15 cellular contexts compared by ENCODE assay signal in the genomic region with DNA sequence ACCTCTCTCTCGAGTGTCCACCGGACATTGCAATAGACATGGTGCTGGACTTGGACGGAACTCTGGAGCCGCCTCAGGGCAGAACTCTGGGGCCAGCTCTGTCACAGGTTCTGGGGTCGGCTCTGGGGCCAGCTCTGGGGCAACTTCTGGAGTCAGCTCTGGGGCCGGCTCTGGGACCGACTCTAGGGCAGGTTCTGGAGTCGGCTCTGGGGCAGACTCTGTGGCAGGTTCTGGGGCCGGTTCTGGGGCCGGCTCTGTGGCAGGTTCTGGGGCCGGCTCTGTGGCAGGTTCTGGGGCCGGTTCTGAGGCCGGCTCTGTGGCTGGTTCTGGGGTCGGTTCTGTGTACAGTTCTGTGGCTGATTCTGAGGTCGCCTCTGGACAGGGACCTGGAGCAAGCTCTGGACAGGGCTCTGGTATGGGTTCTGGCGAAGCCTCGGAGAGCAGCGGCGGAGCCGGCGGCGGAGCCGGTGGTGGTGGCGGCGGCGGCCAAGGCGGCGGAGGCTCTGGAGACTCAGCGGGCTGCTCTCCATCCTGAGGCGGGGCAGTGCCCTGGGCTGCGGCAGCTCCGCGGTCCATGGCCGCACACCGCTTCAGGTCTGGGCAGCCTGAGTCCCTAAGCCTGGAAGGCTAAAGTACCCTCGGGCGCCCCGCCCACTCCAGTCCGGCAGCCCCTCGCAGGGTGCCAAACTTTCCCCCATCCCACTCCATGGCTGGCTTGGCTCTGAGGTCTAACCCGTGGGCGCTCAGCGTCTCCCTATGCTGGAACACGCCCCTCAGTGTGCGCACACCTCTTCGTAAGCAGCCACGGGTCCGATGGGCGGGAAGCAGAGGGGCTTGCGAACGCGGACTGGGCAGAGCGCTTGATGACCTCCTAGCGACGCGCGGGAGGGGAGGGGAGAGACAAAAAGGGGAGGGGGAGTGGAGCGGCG. TPM values are rescaled to one million over a fixed set of nuclear protein-coding genes. Genes with fewer than 3 reads are reported as not detected.
DNase-seq lines count a peak whose midpoint lies in the region; TF ChIP-seq lines count a peak whose summit lies in the region.
"Had no signal": no experiment of that assay in that cellular context is flagged by ENCODE, and none has a peak within 500 bp of the region (broad histone marks: within the 10 kb centered on the region; RNA-seq: fewer than 3 reads in every experiment).

A gene with protein sequence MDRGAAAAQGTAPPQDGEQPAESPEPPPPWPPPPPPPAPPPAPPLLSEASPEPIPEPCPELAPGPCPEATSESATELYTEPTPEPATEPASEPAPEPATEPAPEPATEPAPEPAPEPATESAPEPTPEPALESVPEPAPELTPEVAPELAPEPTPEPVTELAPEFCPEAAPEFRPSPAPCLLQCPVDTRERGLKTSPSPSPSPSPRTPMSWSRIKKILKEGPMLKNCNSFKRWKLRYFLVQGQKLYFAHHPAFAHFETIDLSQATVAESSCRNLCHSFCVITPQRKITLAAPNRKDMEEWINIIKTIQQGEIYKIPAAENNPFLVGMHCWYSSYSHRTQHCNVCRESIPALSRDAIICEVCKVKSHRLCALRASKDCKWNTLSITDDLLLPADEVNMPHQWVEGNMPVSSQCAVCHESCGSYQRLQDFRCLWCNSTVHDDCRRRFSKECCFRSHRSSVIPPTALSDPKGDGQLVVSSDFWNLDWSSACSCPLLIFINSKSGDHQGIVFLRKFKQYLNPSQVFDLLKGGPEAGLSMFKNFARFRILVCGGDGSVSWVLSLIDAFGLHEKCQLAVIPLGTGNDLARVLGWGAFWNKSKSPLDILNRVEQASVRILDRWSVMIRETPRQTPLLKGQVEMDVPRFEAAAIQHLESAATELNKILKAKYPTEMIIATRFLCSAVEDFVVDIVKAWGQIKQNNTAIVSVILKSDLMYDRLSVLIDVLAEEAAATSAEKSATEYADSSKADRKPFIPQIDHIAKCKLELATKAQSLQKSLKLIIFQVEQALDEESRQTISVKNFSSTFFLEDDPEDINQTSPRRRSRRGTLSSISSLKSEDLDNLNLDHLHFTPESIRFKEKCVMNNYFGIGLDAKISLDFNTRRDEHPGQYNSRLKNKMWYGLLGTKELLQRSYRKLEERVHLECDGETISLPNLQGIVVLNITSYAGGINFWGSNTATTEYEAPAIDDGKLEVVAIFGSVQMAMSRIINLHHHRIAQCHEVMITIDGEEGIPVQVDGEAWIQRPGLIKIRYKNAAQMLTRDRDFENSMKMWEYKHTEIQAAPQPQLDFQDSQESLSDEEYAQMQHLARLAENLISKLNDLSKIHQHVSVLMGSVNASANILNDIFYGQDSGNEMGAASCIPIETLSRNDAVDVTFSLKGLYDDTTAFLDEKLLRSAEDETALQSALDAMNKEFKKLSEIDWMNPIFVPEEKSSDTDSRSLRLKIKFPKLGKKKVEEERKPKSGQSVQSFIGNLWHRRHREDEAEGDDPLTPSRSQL (minus strand): TSS at position 723 of the 929 bp plus-strand sequence. CDS start 147 bp downstream, at position 576.

- H3K4me1 Mint-ChIP-seq in progenitor cell of endocrine pancreas (ENCODE audit: low read depth) = peaks cover 3% of the 10 kb centered on the region

- H3K9me3 ChIP-seq in NT2/D1 (ENCODE audit: insufficient read depth, low read length) (no peaks in the 10 kb centered on the region), iPS-18a (ENCODE audit: control insufficient read depth, low read depth, low read length) (peaks cover 4% of the 10 kb centered on the region)
- H3K9me3 ChIP-seq: HAP-1, SJCRH30 had no signal

- H3K36me3 ChIP-seq in NT2/D1 (ENCODE audit: insufficient read depth, insufficient read length, low read length) (no peaks in the 10 kb centered on the region), iPS-18a (ENCODE audit: control insufficient read depth, low read depth, low read length) (no peaks in the 10 kb centered on the region)
- H3K36me3 ChIP-seq: HAP-1, SJCRH30 had no signal

- H3K27me3 Mint-ChIP-seq in progenitor cell of endocrine pancreas = peaks cover 56% of the 10 kb centered on the region

- no peaks in the 10 kb centered on the region for H3K36me3 Mint-ChIP-seq in progenitor cell of endocrine pancreas (ENCODE audit: insufficient read depth)

- peaks cover 8% of the 10 kb centered on the region for H3K9me3 Mint-ChIP-seq in progenitor cell of endocrine pancreas (ENCODE audit: low read depth)

- H3K4me1 ChIP-seq in NT2/D1 (ENCODE audit: insufficient read depth, insufficient read length) (no peaks in the 10 kb centered on the region), iPS-18a (ENCODE audit: control insufficient read depth, low read depth, low read length) (no peaks in the 10 kb centered on the region)
- H3K4me1 ChIP-seq: HAP-1, SJCRH30 had no signal

- no peak within 1 kb of the TSS for H3K27ac ChIP-seq in iPS-18a (ENCODE audit: low read length)
- H3K27ac ChIP-seq: SJCRH30 had no signal

- H3K9ac ChIP-seq in NT2/D1 (ENCODE audit: insufficient read length, low read depth) (peak within 1 kb of the TSS; percentile 57), iPS-18a (ENCODE audit: low read length) (no peak within 1 kb of the TSS)

- peak within 1 kb of the TSS; percentile 70 for H3K4me3 Mint-ChIP-seq in progenitor cell of endocrine pancreas (ENCODE audit: low read depth)
- H3K4me3 Mint-ChIP-seq: activated CD4-positive, alpha-beta T cell treated with anti-CD3 and anti-CD28 coated beads for 36 hours had no signal

- no peak within 1 kb of the TSS for H3K27ac Mint-ChIP-seq in progenitor cell of endocrine pancreas
- H3K27ac Mint-ChIP-seq: activated CD4-positive, alpha-beta T cell treated with anti-CD3 and anti-CD28 coated beads for 36 hours had no signal

- H3K4me3 ChIP-seq in NT2/D1 (ENCODE audit: insufficient read length, low read depth) (peak within 1 kb of the TSS; percentile 61), iPS-18a (ENCODE audit: low read length) (peak within 1 kb of the TSS; percentile 60)
- H3K4me3 ChIP-seq: HAP-1, SJCRH30 had no signal

- TF ChIP-seq CTCF in progenitor cell of endocrine pancreas (IDR thresholded peaks at IDR 0.05; ENCODE audit: unreplicated experiment) = no peak

- peak; percentile 63 for DNase-seq in DMS53 (lab: John Stamatoyannopoulos, UW)
- no peak for DNase-seq in DMS53 treated with DMSO at 0.1 percent for 48 hours (lab: John Stamatoyannopoulos, UW; ENCODE audit: unreplicated experiment)
- DNase-seq in NT2/D1 (ENCODE audit: low read depth, low spot score) = peak; percentile 68
- peak; percentile 40 for DNase-seq in progenitor cell of endocrine pancreas (ENCODE audit: low spot score, unreplicated experiment)
- DNase-seq in AG08395 (ENCODE audit: low spot score) = no peak
- DNase-seq in NCI-H226 = no peak
- no peak for DNase-seq in pons (ENCODE audit: low spot score)
- DNase-seq: 8988T; activated CD4-positive, alpha-beta T cell treated with anti-CD3 and anti-CD28 coated beads for 36 hours; EL; NCI-H1694 treated with DMSO at 0.1 percent for 48 hours; SJCRH30 had no signal

- H3K27me3 ChIP-seq in NT2/D1 (ENCODE audit: insufficient read depth, insufficient read length) = peaks cover 69% of the 10 kb centered on the region
- peaks cover 71% of the 10 kb centered on the region for H3K27me3 ChIP-seq in iPS-18a (ENCODE audit: control insufficient read depth, insufficient read depth, low read length)
- H3K27me3 ChIP-seq: SJCRH30 had no signal

RNA-seq across cellular contexts. Expression of the gene that starts here (rescaled TPM):
- total RNA-seq in progenitor cell of endocrine pancreas = 1.1 and 1.2 TPM in 2 replicates
- total RNA-seq: activated CD4-positive, alpha-beta T cell treated with anti-CD3 and anti-CD28 coated beads for 36 hours; renal cortical epithelial cell; SJCRH30 had no signal

Comparison
In these comparisons a context has a peak if more than half of its experiments do, and no peak if none do; other contexts are left out.
1. DNase-seq: peak in DMS53 (single experiment), NT2/D1 (single experiment) and progenitor cell of endocrine pancreas (single experiment); none in DMS53 treated with DMSO at 0.1 percent for 48 hours (single experiment), AG08395 (single experiment), NCI-H226 (single experiment) and pons (single experiment).